In the genomic region with DNA sequence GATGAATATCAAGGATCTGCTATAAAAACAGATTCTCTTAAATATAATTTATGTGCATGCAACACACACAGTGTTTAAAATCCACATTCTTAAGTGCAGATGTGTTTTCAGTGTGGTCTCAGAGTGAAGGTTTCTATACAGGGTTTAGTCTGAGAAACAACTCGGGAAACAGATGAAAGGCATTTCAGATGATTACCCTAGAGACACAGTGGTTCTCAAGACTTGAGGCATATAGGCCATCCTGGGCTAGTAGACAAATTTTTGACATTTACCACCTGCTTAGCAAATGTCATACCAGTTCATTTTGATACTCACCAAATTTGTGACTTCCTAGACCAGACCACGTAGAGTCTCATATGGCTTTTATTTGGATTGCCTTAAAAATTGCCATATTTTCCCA, we compare ENCODE assay signal across 1 cellular context.
TF ChIP-seq lines count a peak whose summit lies in the region.

No MANE protein-coding gene starts in this region.

TF ChIP-seq in GM12878, 131 proteins besides CTCF, POLR2A, EP300 and RAD21 (continued from another document):
- TF ChIP-seq, protein P1, sequence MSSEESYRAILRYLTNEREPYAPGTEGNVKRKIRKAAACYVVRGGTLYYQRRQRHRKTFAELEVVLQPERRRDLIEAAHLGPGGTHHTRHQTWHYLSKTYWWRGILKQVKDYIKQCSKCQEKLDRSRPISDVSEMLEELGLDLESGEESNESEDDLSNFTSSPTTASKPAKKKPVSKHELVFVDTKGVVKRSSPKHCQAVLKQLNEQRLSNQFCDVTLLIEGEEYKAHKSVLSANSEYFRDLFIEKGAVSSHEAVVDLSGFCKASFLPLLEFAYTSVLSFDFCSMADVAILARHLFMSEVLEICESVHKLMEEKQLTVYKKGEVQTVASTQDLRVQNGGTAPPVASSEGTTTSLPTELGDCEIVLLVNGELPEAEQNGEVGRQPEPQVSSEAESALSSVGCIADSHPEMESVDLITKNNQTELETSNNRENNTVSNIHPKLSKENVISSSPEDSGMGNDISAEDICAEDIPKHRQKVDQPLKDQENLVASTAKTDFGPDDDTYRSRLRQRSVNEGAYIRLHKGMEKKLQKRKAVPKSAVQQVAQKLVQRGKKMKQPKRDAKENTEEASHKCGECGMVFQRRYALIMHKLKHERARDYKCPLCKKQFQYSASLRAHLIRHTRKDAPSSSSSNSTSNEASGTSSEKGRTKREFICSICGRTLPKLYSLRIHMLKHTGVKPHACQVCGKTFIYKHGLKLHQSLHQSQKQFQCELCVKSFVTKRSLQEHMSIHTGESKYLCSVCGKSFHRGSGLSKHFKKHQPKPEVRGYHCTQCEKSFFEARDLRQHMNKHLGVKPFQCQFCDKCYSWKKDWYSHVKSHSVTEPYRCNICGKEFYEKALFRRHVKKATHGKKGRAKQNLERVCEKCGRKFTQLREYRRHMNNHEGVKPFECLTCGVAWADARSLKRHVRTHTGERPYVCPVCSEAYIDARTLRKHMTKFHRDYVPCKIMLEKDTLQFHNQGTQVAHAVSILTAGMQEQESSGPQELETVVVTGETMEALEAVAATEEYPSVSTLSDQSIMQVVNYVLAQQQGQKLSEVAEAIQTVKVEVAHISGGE (CRISPR knock-in tag; IDR thresholded peaks at IDR 0.05): no peak
- TF ChIP-seq, protein P2, sequence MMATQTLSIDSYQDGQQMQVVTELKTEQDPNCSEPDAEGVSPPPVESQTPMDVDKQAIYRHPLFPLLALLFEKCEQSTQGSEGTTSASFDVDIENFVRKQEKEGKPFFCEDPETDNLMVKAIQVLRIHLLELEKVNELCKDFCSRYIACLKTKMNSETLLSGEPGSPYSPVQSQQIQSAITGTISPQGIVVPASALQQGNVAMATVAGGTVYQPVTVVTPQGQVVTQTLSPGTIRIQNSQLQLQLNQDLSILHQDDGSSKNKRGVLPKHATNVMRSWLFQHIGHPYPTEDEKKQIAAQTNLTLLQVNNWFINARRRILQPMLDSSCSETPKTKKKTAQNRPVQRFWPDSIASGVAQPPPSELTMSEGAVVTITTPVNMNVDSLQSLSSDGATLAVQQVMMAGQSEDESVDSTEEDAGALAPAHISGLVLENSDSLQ (IDR thresholded peaks at IDR 0.05): peak; percentile 42; the same call in 1 of the 2 replicates
- TF ChIP-seq, protein P3, sequence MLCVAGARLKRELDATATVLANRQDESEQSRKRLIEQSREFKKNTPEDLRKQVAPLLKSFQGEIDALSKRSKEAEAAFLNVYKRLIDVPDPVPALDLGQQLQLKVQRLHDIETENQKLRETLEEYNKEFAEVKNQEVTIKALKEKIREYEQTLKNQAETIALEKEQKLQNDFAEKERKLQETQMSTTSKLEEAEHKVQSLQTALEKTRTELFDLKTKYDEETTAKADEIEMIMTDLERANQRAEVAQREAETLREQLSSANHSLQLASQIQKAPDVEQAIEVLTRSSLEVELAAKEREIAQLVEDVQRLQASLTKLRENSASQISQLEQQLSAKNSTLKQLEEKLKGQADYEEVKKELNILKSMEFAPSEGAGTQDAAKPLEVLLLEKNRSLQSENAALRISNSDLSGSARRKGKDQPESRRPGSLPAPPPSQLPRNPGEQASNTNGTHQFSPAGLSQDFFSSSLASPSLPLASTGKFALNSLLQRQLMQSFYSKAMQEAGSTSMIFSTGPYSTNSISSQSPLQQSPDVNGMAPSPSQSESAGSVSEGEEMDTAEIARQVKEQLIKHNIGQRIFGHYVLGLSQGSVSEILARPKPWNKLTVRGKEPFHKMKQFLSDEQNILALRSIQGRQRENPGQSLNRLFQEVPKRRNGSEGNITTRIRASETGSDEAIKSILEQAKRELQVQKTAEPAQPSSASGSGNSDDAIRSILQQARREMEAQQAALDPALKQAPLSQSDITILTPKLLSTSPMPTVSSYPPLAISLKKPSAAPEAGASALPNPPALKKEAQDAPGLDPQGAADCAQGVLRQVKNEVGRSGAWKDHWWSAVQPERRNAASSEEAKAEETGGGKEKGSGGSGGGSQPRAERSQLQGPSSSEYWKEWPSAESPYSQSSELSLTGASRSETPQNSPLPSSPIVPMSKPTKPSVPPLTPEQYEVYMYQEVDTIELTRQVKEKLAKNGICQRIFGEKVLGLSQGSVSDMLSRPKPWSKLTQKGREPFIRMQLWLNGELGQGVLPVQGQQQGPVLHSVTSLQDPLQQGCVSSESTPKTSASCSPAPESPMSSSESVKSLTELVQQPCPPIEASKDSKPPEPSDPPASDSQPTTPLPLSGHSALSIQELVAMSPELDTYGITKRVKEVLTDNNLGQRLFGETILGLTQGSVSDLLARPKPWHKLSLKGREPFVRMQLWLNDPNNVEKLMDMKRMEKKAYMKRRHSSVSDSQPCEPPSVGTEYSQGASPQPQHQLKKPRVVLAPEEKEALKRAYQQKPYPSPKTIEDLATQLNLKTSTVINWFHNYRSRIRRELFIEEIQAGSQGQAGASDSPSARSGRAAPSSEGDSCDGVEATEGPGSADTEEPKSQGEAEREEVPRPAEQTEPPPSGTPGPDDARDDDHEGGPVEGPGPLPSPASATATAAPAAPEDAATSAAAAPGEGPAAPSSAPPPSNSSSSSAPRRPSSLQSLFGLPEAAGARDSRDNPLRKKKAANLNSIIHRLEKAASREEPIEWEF (IDR thresholded peaks at IDR 0.05; ENCODE audit: insufficient replicate concordance, low read depth, low read length): peak; percentile 61
- no peak for TF ChIP-seq PAX8 (IDR thresholded peaks at IDR 0.05)
- TF ChIP-seq MEF2B (IDR thresholded peaks at IDR 0.05; ENCODE audit: partially characterized antibody, poor library complexity, severe bottlenecking): peak; percentile 90
- TF ChIP-seq MXI1 (IDR thresholded peaks at IDR 0.05; ENCODE audit: low read depth, low read length): peak; percentile 27; the same call in 1 of the 2 replicates
- no peak for TF ChIP-seq NFXL1 (IDR thresholded peaks at IDR 0.05; ENCODE audit: borderline replicate concordance)
- TF ChIP-seq, protein P4, sequence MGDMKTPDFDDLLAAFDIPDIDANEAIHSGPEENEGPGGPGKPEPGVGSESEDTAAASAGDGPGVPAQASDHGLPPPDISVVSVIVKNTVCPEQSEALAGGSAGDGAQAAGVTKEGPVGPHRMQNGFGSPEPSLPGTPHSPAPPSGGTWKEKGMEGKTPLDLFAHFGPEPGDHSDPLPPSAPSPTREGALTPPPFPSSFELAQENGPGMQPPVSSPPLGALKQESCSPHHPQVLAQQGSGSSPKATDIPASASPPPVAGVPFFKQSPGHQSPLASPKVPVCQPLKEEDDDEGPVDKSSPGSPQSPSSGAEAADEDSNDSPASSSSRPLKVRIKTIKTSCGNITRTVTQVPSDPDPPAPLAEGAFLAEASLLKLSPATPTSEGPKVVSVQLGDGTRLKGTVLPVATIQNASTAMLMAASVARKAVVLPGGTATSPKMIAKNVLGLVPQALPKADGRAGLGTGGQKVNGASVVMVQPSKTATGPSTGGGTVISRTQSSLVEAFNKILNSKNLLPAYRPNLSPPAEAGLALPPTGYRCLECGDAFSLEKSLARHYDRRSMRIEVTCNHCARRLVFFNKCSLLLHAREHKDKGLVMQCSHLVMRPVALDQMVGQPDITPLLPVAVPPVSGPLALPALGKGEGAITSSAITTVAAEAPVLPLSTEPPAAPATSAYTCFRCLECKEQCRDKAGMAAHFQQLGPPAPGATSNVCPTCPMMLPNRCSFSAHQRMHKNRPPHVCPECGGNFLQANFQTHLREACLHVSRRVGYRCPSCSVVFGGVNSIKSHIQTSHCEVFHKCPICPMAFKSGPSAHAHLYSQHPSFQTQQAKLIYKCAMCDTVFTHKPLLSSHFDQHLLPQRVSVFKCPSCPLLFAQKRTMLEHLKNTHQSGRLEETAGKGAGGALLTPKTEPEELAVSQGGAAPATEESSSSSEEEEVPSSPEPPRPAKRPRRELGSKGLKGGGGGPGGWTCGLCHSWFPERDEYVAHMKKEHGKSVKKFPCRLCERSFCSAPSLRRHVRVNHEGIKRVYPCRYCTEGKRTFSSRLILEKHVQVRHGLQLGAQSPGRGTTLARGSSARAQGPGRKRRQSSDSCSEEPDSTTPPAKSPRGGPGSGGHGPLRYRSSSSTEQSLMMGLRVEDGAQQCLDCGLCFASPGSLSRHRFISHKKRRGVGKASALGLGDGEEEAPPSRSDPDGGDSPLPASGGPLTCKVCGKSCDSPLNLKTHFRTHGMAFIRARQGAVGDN (IDR thresholded peaks at IDR 0.05): peak; percentile 48; the same call in 1 of the 2 replicates
- TF ChIP-seq ZZZ3 (IDR thresholded peaks at IDR 0.05; ENCODE audit: control insufficient read depth, insufficient read length, low read depth): no peak
